In the genomic region with DNA sequence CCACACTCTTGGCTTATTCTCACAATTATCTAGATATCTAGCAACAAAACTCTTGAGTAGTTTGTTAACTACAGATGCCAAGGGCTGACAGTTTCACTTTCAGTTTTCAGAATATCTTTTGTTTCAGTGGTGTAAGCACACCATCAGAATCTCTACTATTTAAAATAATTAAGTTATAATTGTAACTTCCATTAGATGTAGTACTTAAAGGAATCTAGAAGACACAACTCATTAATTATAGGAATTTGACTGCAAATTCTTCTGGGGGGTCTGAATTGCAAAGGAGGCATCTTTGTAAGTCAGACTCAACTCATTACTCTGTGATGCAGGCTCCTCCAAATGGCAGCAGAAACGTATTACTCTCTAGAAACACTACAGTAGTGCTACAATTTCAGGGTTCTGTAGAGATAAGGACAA, we compare ENCODE assay signal across 8 cellular contexts. TPM values are rescaled to one million over a fixed set of nuclear protein-coding genes. Genes with fewer than 3 reads are reported as not detected.
DNase-seq lines count a peak whose midpoint lies in the region; ATAC-seq and TF ChIP-seq lines count a peak whose summit lies in the region.

No MANE protein-coding gene starts in this region.

- ATAC-seq in GM19468 (IDR thresholded peaks at IDR 0.05; ENCODE audit: extremely low read depth, unreplicated experiment): peak; percentile 77

- H3K27me3 Mint-ChIP-seq in activated naive CD8-positive, alpha-beta T cell: no peaks in the 10 kb centered on the region

- H3K4me3 ChIP-seq in DOHH2 (ENCODE audit: low read length) (peak overlapping the region; percentile 55), LNCaP clone FGC (ENCODE audit: low read depth, low read length) (no peak overlapping the region), left ventricle myocardium inferior (peak overlapping the region; percentile 59), skeletal muscle tissue (ENCODE audit: low read length in 3 of 3) (peak overlapping the region in 2 of 3 donors; percentile 38 to 73)

- H3K9me3 Mint-ChIP-seq in activated naive CD8-positive, alpha-beta T cell (ENCODE audit: low read depth): no peaks in the 10 kb centered on the region

- peak overlapping the region; percentile 61 for H3K4me2 ChIP-seq in DOHH2 (ENCODE audit: low read length)

- no peaks in the 10 kb centered on the region for H3K9me2 ChIP-seq in DOHH2 (replicated peaks; ENCODE audit: control insufficient read depth, low read length)

- intact Hi-C loops in left ventricle myocardium inferior (cut with micrococcal nuclease): no loop called here

- peak overlapping the region; percentile 79 for H3K4me3 Mint-ChIP-seq in activated naive CD8-positive, alpha-beta T cell

- DNase-seq in LNCaP clone FGC (ENCODE audit: low read depth) (no peak), left ventricle myocardium inferior (no peak), HuH-7.5 (ENCODE audit: low spot score) (no peak), NCI-H2081 (lab: John Stamatoyannopoulos, UW) (no peak)

- H3K9ac ChIP-seq in skeletal muscle tissue (ENCODE audit: low read depth in 1 of 3, low read length in 3 of 3): peak overlapping the region in 2 of 3 donors; percentile 45 to 63

- H3K27me3 ChIP-seq in DOHH2 (ENCODE audit: control insufficient read depth, low read length): no peaks in the 10 kb centered on the region
- H3K27me3 ChIP-seq in left ventricle myocardium inferior (ENCODE audit: low read depth): no peaks in the 10 kb centered on the region
- H3K27me3 ChIP-seq in skeletal muscle tissue (ENCODE audit: control insufficient read depth in 3 of 3, insufficient read depth in 3 of 3, low read length in 3 of 3): no peaks in the 10 kb centered on the region

- H4K20me1 ChIP-seq in DOHH2 (ENCODE audit: control insufficient read depth, insufficient read depth, low read depth, low read length): no peaks in the 10 kb centered on the region

- peak overlapping the region; percentile 67 for H3K27ac Mint-ChIP-seq in activated naive CD8-positive, alpha-beta T cell

- H3K4me1 ChIP-seq in DOHH2 (ENCODE audit: control insufficient read depth, low read length): peaks cover 43% of the 10 kb centered on the region
- H3K4me1 ChIP-seq in left ventricle myocardium inferior: peaks cover 40% of the 10 kb centered on the region
- H3K4me1 ChIP-seq in skeletal muscle tissue (ENCODE audit: control insufficient read depth in 3 of 3, insufficient read depth in 3 of 3, low read length in 3 of 3): peaks cover 0 to 16% (median 7%) of the 10 kb centered on the region in 3 donors

- H3K9me3 ChIP-seq in DOHH2 (ENCODE audit: control insufficient read depth, insufficient read depth, low read length) (no peaks in the 10 kb centered on the region), left ventricle myocardium inferior (replicated peaks) (no peaks in the 10 kb centered on the region), skeletal muscle tissue (ENCODE audit: control insufficient read depth in 3 of 3, low read length in 3 of 3) (no peaks in the 10 kb centered on the region)

- H3K4me1 Mint-ChIP-seq in activated naive CD8-positive, alpha-beta T cell (ENCODE audit: low read depth): peaks cover 44% of the 10 kb centered on the region

- H3K79me2 ChIP-seq in DOHH2 (ENCODE audit: control insufficient read depth, low read length): no peaks in the 10 kb centered on the region

- TF ChIP-seq CTCF in DOHH2 (IDR thresholded peaks at IDR 0.05; ENCODE audit: low read depth, low read length, poor library complexity, severe bottlenecking) (peak; percentile 54), LNCaP clone FGC (IDR thresholded peaks at IDR 0.05; ENCODE audit: control insufficient read depth, extremely low read depth, insufficient read depth) (peak; percentile 38), left ventricle myocardium inferior (IDR thresholded peaks at IDR 0.05; ENCODE audit: borderline replicate concordance) (peak; percentile 32)

- H3K36me3 Mint-ChIP-seq in activated naive CD8-positive, alpha-beta T cell: no peaks in the 10 kb centered on the region

- no peak overlapping the region for H3K27ac ChIP-seq in DOHH2 (ENCODE audit: low read depth, low read length)
- peak overlapping the region; percentile 71 for H3K27ac ChIP-seq in left ventricle myocardium inferior (replicated peaks)
- peak overlapping the region; percentile 22 for H3K27ac ChIP-seq in skeletal muscle tissue (ENCODE audit: low read depth, low read length)

- no peaks in the 10 kb centered on the region for H3K36me3 ChIP-seq in DOHH2 (ENCODE audit: control insufficient read depth, low read length)
- no peaks in the 10 kb centered on the region for H3K36me3 ChIP-seq in left ventricle myocardium inferior
- no peaks in the 10 kb centered on the region for H3K36me3 ChIP-seq in skeletal muscle tissue (ENCODE audit: control insufficient read depth in 3 of 3, insufficient read depth in 3 of 3, low read length in 3 of 3)

- peaks cover 2% of the 10 kb centered on the region; the same call in 1 of the 2 replicates for H3F3A ChIP-seq in DOHH2 (ENCODE audit: control insufficient read depth, insufficient read depth)

RNA-seq across cellular contexts. Expression of a gene that starts 44.9 kb away (rescaled TPM):
- total RNA-seq in left ventricle myocardium inferior: 9.1 TPM
- 16.2 TPM for total RNA-seq in skeletal muscle tissue
